Comparison of ENCODE assay signal across 1 cellular context in genomic region chr1:226121049-226121586, GRCh38.
TF ChIP-seq lines count a peak whose summit lies in the region.

No MANE protein-coding gene starts in this region.

TF ChIP-seq in HepG2, 621 proteins besides CTCF, POLR2A, EP300 and RAD21 (continued from another document):
- TF ChIP-seq HNF1B (CRISPR knock-in tag; IDR thresholded peaks at IDR 0.05) (no peak), LCORL (IDR thresholded peaks at IDR 0.05) (no peak), LCORL (CRISPR knock-in tag; IDR thresholded peaks at IDR 0.05) (peak; percentile 33; the same call in 1 of the 2 replicates), SP4 (CRISPR knock-in tag; IDR thresholded peaks at IDR 0.05) (0 out of 2 replicates have a peak, but pooled peaks have one; percentile 9), ZNF788 (CRISPR knock-in tag; IDR thresholded peaks at IDR 0.05; ENCODE audit: borderline replicate concordance) (peak; percentile 47; the same call in 1 of the 2 replicates)
